In the genomic region with DNA sequence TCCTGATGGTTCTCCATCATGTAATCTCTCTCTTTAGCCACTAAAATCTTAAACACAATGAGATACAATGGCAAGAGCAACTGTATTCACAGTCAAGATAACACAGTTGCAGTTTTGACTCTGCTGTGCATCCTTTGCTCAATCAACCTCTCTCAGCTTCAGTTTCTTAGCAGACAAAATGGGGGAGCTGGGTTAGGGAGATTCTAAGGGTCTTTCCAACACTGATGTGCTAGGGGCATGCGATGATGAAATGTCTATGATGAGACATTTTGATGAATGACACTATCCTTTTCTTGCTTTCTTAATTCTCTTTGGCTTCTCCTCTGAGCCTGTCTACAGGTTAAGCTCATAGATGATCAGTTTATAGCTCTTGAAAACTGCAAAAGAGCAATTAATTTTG, we compare ENCODE assay signal across 17 cellular contexts. TPM values are rescaled to one million over a fixed set of nuclear protein-coding genes. Genes with fewer than 3 reads are reported as not detected.
"Had no signal": no experiment of that assay in that cellular context is flagged by ENCODE, and none has a peak within 500 bp of the region (broad histone marks: within the 10 kb centered on the region; RNA-seq: fewer than 3 reads in every experiment).

No MANE protein-coding gene starts in this region.

- H3K27ac Mint-ChIP-seq: activated CD4-positive, alpha-beta memory T cell treated with anti-CD3 and anti-CD28 coated beads, Interleukin-2, amount 10 ng/mL, durations not matched to agents 7 days and 5 days; activated naive CD4-positive, alpha-beta T cell treated with anti-CD3 and anti-CD28 coated beads, Interleukin-2, amount 50 U/mL, for 24 hours; activated T-helper 2 cell treated with anti-CD3 and anti-CD28 coated beads, Interferon-gamma antibody, Interleukin-2, Interleukin-4, amounts not matched to agents 10 μg/mL and 5 μg/mL and 100 μg/mL, durations not matched to agents 14 hours and 24 hours and 36 hours; immature natural killer cell; mesothelial cell of epicardium had no signal

- H3K36me3 Mint-ChIP-seq: activated naive CD4-positive, alpha-beta T cell treated with anti-CD3 and anti-CD28 coated beads, Interleukin-2, amount 50 U/mL, for 24 hours; immature natural killer cell; mesothelial cell of epicardium had no signal

- H3K27ac ChIP-seq: brain microvascular endothelial cell, esophagus muscularis mucosa, lower lobe of right lung, right atrium auricular region, skin epidermis, thyroid gland, uterus had no signal

- H3K4me3 Mint-ChIP-seq: activated CD4-positive, alpha-beta memory T cell treated with anti-CD3 and anti-CD28 coated beads, Interleukin-2, amount 10 ng/mL, durations not matched to agents 7 days and 5 days; activated naive CD4-positive, alpha-beta T cell treated with anti-CD3 and anti-CD28 coated beads, Interleukin-2, amount 50 U/mL, for 24 hours; immature natural killer cell; mesothelial cell of epicardium had no signal

- H3K9me3 ChIP-seq: esophagus muscularis mucosa, lower lobe of right lung, right atrium auricular region, thyroid gland, uterus had no signal

- H3K36me3 ChIP-seq: brain microvascular endothelial cell, esophagus muscularis mucosa, lower lobe of right lung, right atrium auricular region, thyroid gland, uterus had no signal

- DNase-seq: activated CD4-positive, alpha-beta memory T cell treated with anti-CD3 and anti-CD28 coated beads, Interleukin-2, amount 10 ng/mL, durations not matched to agents 7 days and 5 days; activated CD4-positive, alpha-beta T cell treated with anti-CD3 and anti-CD28 coated beads for 1 hour; brain microvascular endothelial cell; immature natural killer cell; lower lobe of right lung; posterior cingulate gyrus; T-helper 9 cell; thyroid gland; uterus had no signal

- H3K27me3 ChIP-seq: brain microvascular endothelial cell, esophagus muscularis mucosa, right atrium auricular region, thyroid gland, uterus had no signal

- H3K9me3 Mint-ChIP-seq: activated CD4-positive, alpha-beta memory T cell treated with anti-CD3 and anti-CD28 coated beads, Interleukin-2, amount 10 ng/mL, durations not matched to agents 7 days and 5 days; activated naive CD4-positive, alpha-beta T cell treated with anti-CD3 and anti-CD28 coated beads, Interleukin-2, amount 50 U/mL, for 24 hours; activated T-helper 2 cell treated with anti-CD3 and anti-CD28 coated beads, Interferon-gamma antibody, Interleukin-2, Interleukin-4, amounts not matched to agents 10 μg/mL and 5 μg/mL and 100 μg/mL, durations not matched to agents 14 hours and 24 hours and 36 hours had no signal

- H3K4me1 Mint-ChIP-seq: activated CD4-positive, alpha-beta memory T cell treated with anti-CD3 and anti-CD28 coated beads, Interleukin-2, amount 10 ng/mL, durations not matched to agents 7 days and 5 days; activated naive CD4-positive, alpha-beta T cell treated with anti-CD3 and anti-CD28 coated beads, Interleukin-2, amount 50 U/mL, for 24 hours; immature natural killer cell; mesothelial cell of epicardium had no signal

- H3K4me3 ChIP-seq: esophagus muscularis mucosa, lower lobe of right lung, right atrium auricular region, skin epidermis, thyroid gland, uterus had no signal

- ATAC-seq: lower lobe of right lung had no signal

- H3K4me1 ChIP-seq: esophagus muscularis mucosa, lower lobe of right lung, right atrium auricular region, thyroid gland, uterus had no signal

RNA-seq across cellular contexts. Expression of a gene that starts 1.1 kb away (rescaled TPM):
- total RNA-seq: activated CD4-positive, alpha-beta memory T cell treated with anti-CD3 and anti-CD28 coated beads, Interleukin-2, amount 10 ng/mL, durations not matched to agents 7 days and 5 days; activated T-helper 2 cell treated with anti-CD3 and anti-CD28 coated beads, Interferon-gamma antibody, Interleukin-2, Interleukin-4, amounts not matched to agents 10 μg/mL and 5 μg/mL and 100 μg/mL, durations not matched to agents 14 hours and 24 hours and 36 hours; chondrocyte; fibroblast of villous mesenchyme; lower lobe of right lung; mesothelial cell of epicardium; thyroid gland; uterus had no signal

RNA-seq across cellular contexts. Expression of a gene that starts 21.4 kb away (rescaled TPM):
- total RNA-seq: activated CD4-positive, alpha-beta memory T cell treated with anti-CD3 and anti-CD28 coated beads, Interleukin-2, amount 10 ng/mL, durations not matched to agents 7 days and 5 days; activated T-helper 2 cell treated with anti-CD3 and anti-CD28 coated beads, Interferon-gamma antibody, Interleukin-2, Interleukin-4, amounts not matched to agents 10 μg/mL and 5 μg/mL and 100 μg/mL, durations not matched to agents 14 hours and 24 hours and 36 hours; chondrocyte; lower lobe of right lung had no signal

RNA-seq across cellular contexts. Expression of a gene that starts 40.2 kb away (rescaled TPM):
- total RNA-seq: chondrocyte, esophagus muscularis mucosa had no signal
